In genomic region chr4:90977726-90978125, GRCh38 we compare ENCODE assay signal across 2 cellular contexts.
TF ChIP-seq lines count a peak whose summit lies in the region.

No MANE protein-coding gene starts in this region.

TF ChIP-seq in SK-N-SH treated with all-trans-retinoic acid at 6 μM for 48 hours, 23 proteins besides CTCF, POLR2A, EP300 and RAD21 (continued from another document):
- TF ChIP-seq, protein P1, sequence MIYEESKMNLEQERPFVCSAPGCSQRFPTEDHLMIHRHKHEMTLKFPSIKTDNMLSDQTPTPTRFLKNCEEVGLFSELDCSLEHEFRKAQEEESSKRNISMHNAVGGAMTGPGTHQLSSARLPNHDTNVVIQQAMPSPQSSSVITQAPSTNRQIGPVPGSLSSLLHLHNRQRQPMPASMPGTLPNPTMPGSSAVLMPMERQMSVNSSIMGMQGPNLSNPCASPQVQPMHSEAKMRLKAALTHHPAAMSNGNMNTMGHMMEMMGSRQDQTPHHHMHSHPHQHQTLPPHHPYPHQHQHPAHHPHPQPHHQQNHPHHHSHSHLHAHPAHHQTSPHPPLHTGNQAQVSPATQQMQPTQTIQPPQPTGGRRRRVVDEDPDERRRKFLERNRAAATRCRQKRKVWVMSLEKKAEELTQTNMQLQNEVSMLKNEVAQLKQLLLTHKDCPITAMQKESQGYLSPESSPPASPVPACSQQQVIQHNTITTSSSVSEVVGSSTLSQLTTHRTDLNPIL (CRISPR knock-in tag; IDR thresholded peaks at IDR 0.05; ENCODE audit: low read depth), result peak; percentile 94
- no peak for TF ChIP-seq ZNF565 (CRISPR knock-in tag; conservative IDR thresholded peaks at IDR 0.05; ENCODE audit: low read depth)
- TF ChIP-seq GLIS3 (CRISPR knock-in tag; IDR thresholded peaks at IDR 0.05), result peak; percentile 71; the same call in 1 of the 2 replicates

TF ChIP-seq in SK-N-SH, 30 proteins besides CTCF, POLR2A, EP300 and RAD21 (continued from another document):
- no peak for TF ChIP-seq REST (IDR thresholded peaks at IDR 0.05; ENCODE audit: low read depth, low read length)
- no peak for TF ChIP-seq GABPA (IDR thresholded peaks at IDR 0.05; ENCODE audit: low read depth)
- no peak for TF ChIP-seq RCOR1 (IDR thresholded peaks at IDR 0.05; ENCODE audit: low read length)
